Comparison of ENCODE assay signal across 8 cellular contexts in the genomic region with DNA sequence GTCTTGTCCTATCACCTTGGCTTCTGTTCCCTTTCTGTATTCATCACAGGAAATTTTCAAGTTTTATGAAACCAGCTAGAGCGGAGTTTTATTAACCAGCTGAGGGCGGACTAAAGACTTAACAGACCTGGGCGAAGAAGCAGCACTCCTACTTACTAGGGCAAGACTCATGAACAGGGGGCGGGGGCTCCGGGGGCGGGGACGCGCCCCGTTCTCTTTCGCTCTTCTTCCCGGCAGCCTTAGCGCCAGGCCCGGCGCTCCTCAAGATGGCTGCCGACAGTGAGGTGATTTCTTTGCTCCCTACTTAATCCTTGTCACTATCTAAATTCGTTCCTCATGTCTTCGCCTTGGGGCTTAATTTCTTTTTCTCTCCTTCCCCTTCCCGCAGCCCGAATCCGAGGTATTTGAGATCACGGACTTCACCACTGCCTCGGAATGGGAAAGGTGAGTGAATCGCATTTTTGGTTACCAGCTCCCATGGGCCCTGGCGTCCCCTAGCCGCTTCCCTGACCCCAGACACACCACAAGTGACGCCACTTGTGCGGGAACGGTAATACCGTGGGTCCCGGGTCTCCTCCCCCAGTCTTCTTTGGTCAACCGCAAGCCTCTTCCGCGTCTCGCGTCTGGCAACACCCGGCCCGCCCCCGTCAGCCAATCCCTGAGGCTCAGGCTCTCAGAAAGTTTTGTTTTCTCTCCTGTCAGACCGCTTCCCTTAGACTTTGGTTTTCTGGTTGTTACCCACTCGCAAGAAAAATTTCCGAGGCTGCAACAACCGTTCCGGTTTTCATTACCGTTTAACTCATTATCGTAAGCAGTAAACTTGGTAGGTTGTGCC. TPM values are rescaled to one million over a fixed set of nuclear protein-coding genes. Genes with fewer than 3 reads are reported as not detected.
DNase-seq lines count a peak whose midpoint lies in the region; ATAC-seq and TF ChIP-seq lines count a peak whose summit lies in the region.

A gene (plus strand): TSS at position 251 of the 835 bp plus-strand sequence. CDS start 16 bp downstream, at position 267.

- TF ChIP-seq CTCF in DOHH2 (IDR thresholded peaks at IDR 0.05; ENCODE audit: low read depth, low read length, poor library complexity, severe bottlenecking) (peak; percentile 11), KMS-11 (conservative IDR thresholded peaks at IDR 0.05; ENCODE audit: low read depth, low read length) (no peak), fibroblast of mammary gland (conservative IDR thresholded peaks at IDR 0.05; ENCODE audit: control insufficient read depth, insufficient read depth, low read depth, low read length) (no peak)

- peaks cover 0 to 25% (median 0%) of the 10 kb centered on the region in 3 donors for H3K36me3 Mint-ChIP-seq in naive thymus-derived CD8-positive, alpha-beta T cell
- H3K36me3 Mint-ChIP-seq in stimulated activated naive B cell treated with anti-CD40 and anti-IgM and Interleukin-4, amounts not matched to agents 10 μg/mL and 1 μg/mL and 100 μg/mL, for 72 hours: peaks cover 20 to 33% of the 10 kb centered on the region in 2 donors

- POLR2A ChIA-PET in naive thymus-derived CD8-positive, alpha-beta T cell (lab: Charles Lee): interaction anchor here (0.6 to 2.3 kb wide), 5 partner anchors 134 to 1084 kb away, joined by 3 to 13 read pairs (median 4); a partner anchor contains a TSS

- peaks cover 54% of the 10 kb centered on the region for H3K79me2 ChIP-seq in DOHH2 (ENCODE audit: control insufficient read depth, low read length)
- peaks cover 27% of the 10 kb centered on the region; the same call in 1 of the 2 replicates for H3K79me2 ChIP-seq in KMS-11 (ENCODE audit: insufficient read depth, low read depth)

- H3K9me2 ChIP-seq in DOHH2 (replicated peaks; ENCODE audit: control insufficient read depth, low read length): no peaks in the 10 kb centered on the region

- peak within 1 kb of the TSS; percentile 52 for H2AFZ ChIP-seq in KMS-11 (ENCODE audit: low read depth)

- DNase-seq in RPMI8226 (peak; percentile 87), fibroblast of mammary gland (ENCODE audit: low read depth) (peak; percentile 79)
- peak; percentile 79 to 85 for DNase-seq in activated T-helper 1 cell treated with anti-CD3 and anti-CD28 coated beads, Interleukin-2, amount 50 U/mL, for 16 hours (ENCODE audit: low read depth in 1 of 2, low spot score in 1 of 2)
- peak; percentile 79 to 97 (median 92) for DNase-seq in naive thymus-derived CD8-positive, alpha-beta T cell
- DNase-seq in stimulated activated naive B cell treated with anti-CD40 and anti-IgM and Interleukin-4, amounts not matched to agents 10 μg/mL and 1 μg/mL and 100 μg/mL, for 72 hours: peak; percentile 91

- no peaks in the 10 kb centered on the region for H3K9me3 ChIP-seq in DOHH2 (ENCODE audit: control insufficient read depth, insufficient read depth, low read length)

- no peaks in the 10 kb centered on the region for H3K27me3 ChIP-seq in DOHH2 (ENCODE audit: control insufficient read depth, low read length)
- no peaks in the 10 kb centered on the region for H3K27me3 ChIP-seq in KMS-11 (ENCODE audit: insufficient read depth, low read depth)

- H4K20me1 ChIP-seq in DOHH2 (ENCODE audit: control insufficient read depth, insufficient read depth, low read depth, low read length) (peaks cover 6% of the 10 kb centered on the region; the same call in 1 of the 2 replicates), KMS-11 (ENCODE audit: insufficient read depth) (no peaks in the 10 kb centered on the region)

- H3K36me3 ChIP-seq in DOHH2 (ENCODE audit: control insufficient read depth, low read length): peaks cover 35% of the 10 kb centered on the region
- no peaks in the 10 kb centered on the region for H3K36me3 ChIP-seq in KMS-11 (ENCODE audit: insufficient read depth)

- H3K4me3 ChIP-seq in DOHH2 (ENCODE audit: low read length) (peak within 1 kb of the TSS; percentile 97), KMS-11 (IDR thresholded peaks at IDR 0.05; ENCODE audit: insufficient read depth, low read depth, low read length) (peak within 1 kb of the TSS; percentile 31), fibroblast of mammary gland (ENCODE audit: control insufficient read depth, low read depth, low read length) (peak within 1 kb of the TSS; percentile 98)

- H3F3A ChIP-seq in DOHH2 (ENCODE audit: control insufficient read depth, insufficient read depth): peaks cover 6% of the 10 kb centered on the region; the same call in 1 of the 2 replicates

- H3K4me3 Mint-ChIP-seq in naive thymus-derived CD8-positive, alpha-beta T cell: peak within 1 kb of the TSS; percentile 91 to 99 (median 96)
- peak within 1 kb of the TSS; percentile 95 to 99 for H3K4me3 Mint-ChIP-seq in stimulated activated naive B cell treated with anti-CD40 and anti-IgM and Interleukin-4, amounts not matched to agents 10 μg/mL and 1 μg/mL and 100 μg/mL, for 72 hours

- H3K4me1 Mint-ChIP-seq in naive thymus-derived CD8-positive, alpha-beta T cell: peaks cover 19 to 43% (median 40%) of the 10 kb centered on the region in 4 donors
- H3K4me1 Mint-ChIP-seq in stimulated activated naive B cell treated with anti-CD40 and anti-IgM and Interleukin-4, amounts not matched to agents 10 μg/mL and 1 μg/mL and 100 μg/mL, for 72 hours: peaks cover 13 to 38% of the 10 kb centered on the region in 2 donors

- H3K9ac ChIP-seq in KMS-11: peak within 1 kb of the TSS; percentile 90

- peak within 1 kb of the TSS; percentile 98 for H3K4me2 ChIP-seq in DOHH2 (ENCODE audit: low read length)
- peak within 1 kb of the TSS; percentile 80 for H3K4me2 ChIP-seq in KMS-11

- H3K27ac ChIP-seq in DOHH2 (ENCODE audit: low read depth, low read length) (peak within 1 kb of the TSS; percentile 87), KMS-11 (peak within 1 kb of the TSS; percentile 97)

- H3K27ac Mint-ChIP-seq in naive thymus-derived CD8-positive, alpha-beta T cell: peak within 1 kb of the TSS; percentile 99 to 100 (median 100)
- peak within 1 kb of the TSS; percentile 100 for H3K27ac Mint-ChIP-seq in stimulated activated naive B cell treated with anti-CD40 and anti-IgM and Interleukin-4, amounts not matched to agents 10 μg/mL and 1 μg/mL and 100 μg/mL, for 72 hours

- peak; percentile 74 for ATAC-seq in GM21786 (IDR thresholded peaks at IDR 0.05; ENCODE audit: unreplicated experiment)
- ATAC-seq in naive thymus-derived CD8-positive, alpha-beta T cell: peak; percentile 85
- ATAC-seq in stimulated activated naive B cell treated with anti-CD40 and anti-IgM and Interleukin-4, amounts not matched to agents 10 μg/mL and 1 μg/mL and 100 μg/mL, for 72 hours (replicated peaks): peak; percentile 88 to 90

- peaks cover 0 to 2% (median 0%) of the 10 kb centered on the region in 9 donors for H3K9me3 Mint-ChIP-seq in naive thymus-derived CD8-positive, alpha-beta T cell
- H3K9me3 Mint-ChIP-seq in stimulated activated naive B cell treated with anti-CD40 and anti-IgM and Interleukin-4, amounts not matched to agents 10 μg/mL and 1 μg/mL and 100 μg/mL, for 72 hours: no peaks in the 10 kb centered on the region

- peaks cover 0 to 3% (median 0%) of the 10 kb centered on the region in 5 donors for H3K27me3 Mint-ChIP-seq in naive thymus-derived CD8-positive, alpha-beta T cell
- H3K27me3 Mint-ChIP-seq in stimulated activated naive B cell treated with anti-CD40 and anti-IgM and Interleukin-4, amounts not matched to agents 10 μg/mL and 1 μg/mL and 100 μg/mL, for 72 hours: no peaks in the 10 kb centered on the region

- peaks cover 39% of the 10 kb centered on the region for H3K4me1 ChIP-seq in DOHH2 (ENCODE audit: control insufficient read depth, low read length)
- peaks cover 34% of the 10 kb centered on the region for H3K4me1 ChIP-seq in KMS-11 (ENCODE audit: low read depth, poor library complexity, severe bottlenecking)

RNA-seq across cellular contexts. Expression of the gene that starts here (rescaled TPM):
- total RNA-seq in naive thymus-derived CD8-positive, alpha-beta T cell: 10 to 100 TPM; 55.2 to 59.5 TPM
- 10 to 100 TPM; 14.6 to 23.2 (median 21.7) TPM for polyA plus RNA-seq in naive thymus-derived CD8-positive, alpha-beta T cell

Comparison
In these comparisons a context has a peak if more than half of its experiments do, and no peak if none do; other contexts are left out.
1. Peak in every context shown above with its lines: DNase-seq, ATAC-seq, H3K4me3 ChIP-seq and H3K27ac ChIP-seq.
2. H3K4me3 ChIP-seq: peak in every context shown above with its lines; median percentile 98 in fibroblast of mammary gland; 97 in DOHH2; 31 in KMS-11.